ENCODE assay signal across 9 cellular contexts in genomic region chr17:73228748-73229236, GRCh38. TPM values are rescaled to one million over a fixed set of nuclear protein-coding genes. Genes with fewer than 3 reads are reported as not detected.
DNase-seq lines count a peak whose midpoint lies in the region; FAIRE-seq and TF ChIP-seq lines count a peak whose summit lies in the region.
"Had no signal": no experiment of that assay in that cellular context is flagged by ENCODE, and none has a peak within 500 bp of the region (broad histone marks: within the 10 kb centered on the region; RNA-seq: fewer than 3 reads in every experiment).

No MANE protein-coding gene starts in this region.

- POLR2A ChIA-PET in endothelial cell of umbilical vein (lab: Charles Lee): interaction anchor here (0.6 kb wide), 1 partner anchor 22 kb away, joined by 4 read pairs; no protein-coding TSS in a partner anchor

- intact Hi-C loops in endothelial cell of umbilical vein (cut with micrococcal nuclease): no loop called here

- peak; percentile 28 for FAIRE-seq in endothelial cell of umbilical vein (lab: Jason Lieb, UNC)
- FAIRE-seq: islet of Langerhans had no signal

- dilution Hi-C loops in endothelial cell of umbilical vein (cut with MboI; ENCODE audit: extremely low pct_ligation_motif_present, low sequenced_read_pairs): no loop called here

- H3K36me3 Mint-ChIP-seq in T-helper 2 cell treated with Interferon-gamma antibody and Interleukin-4, amounts not matched to agents 5 μg/mL and 100 μg/mL, for 36 hours (ENCODE audit: low read depth): peaks cover 35% of the 10 kb centered on the region

- no TSS peak for BruUV-seq in endothelial cell of umbilical vein (replicated peaks; lab: Mats Ljungman, UMichigan)

- H3K4me2 ChIP-seq in endothelial cell of umbilical vein (ENCODE audit: insufficient read depth, low read length): peak overlapping the region; percentile 13

- H3K4me1 ChIP-seq in endothelial cell of umbilical vein (ENCODE audit: control insufficient read depth, extremely low read depth, insufficient read depth, low read length) (peaks cover 49% of the 10 kb centered on the region), muscle layer of duodenum (ENCODE audit: control insufficient read depth in 1 of 2, insufficient read depth in 2 of 2, low read length in 2 of 2) (peaks cover 11 to 47% of the 10 kb centered on the region in 2 donors)

- no peak overlapping the region for H3K4me3 ChIP-seq in AG10803 (ENCODE audit: low read length)
- no peak overlapping the region for H3K4me3 ChIP-seq in endothelial cell of umbilical vein (replicated peaks in 1 of 3; ENCODE audit: insufficient read depth in 1 of 3, low read depth in 1 of 3, low read length in 3 of 3)
- no peak overlapping the region for H3K4me3 ChIP-seq in muscle layer of duodenum (ENCODE audit: low read depth in 1 of 2, low read length in 2 of 2)

- no peaks in the 10 kb centered on the region for H3K9me1 ChIP-seq in endothelial cell of umbilical vein (replicated peaks; ENCODE audit: control insufficient read depth, extremely low read depth, insufficient read depth, low read length)

- H3K27me3 ChIP-seq in endothelial cell of umbilical vein (ENCODE audit: control insufficient read depth in 2 of 2, insufficient read depth in 2 of 2, low read length in 2 of 2): no peaks in the 10 kb centered on the region
- H3K27me3 ChIP-seq in muscle layer of duodenum (ENCODE audit: low read depth, low read length): no peaks in the 10 kb centered on the region

- TF ChIP-seq POLR2A in endothelial cell of umbilical vein (IDR thresholded peaks at IDR 0.05; ENCODE audit: low read depth, low read length): no peak

- H3K79me2 ChIP-seq in endothelial cell of umbilical vein (ENCODE audit: control insufficient read depth, insufficient read depth, low read length): peaks cover 77% of the 10 kb centered on the region

- TF ChIP-seq CTCF in AG10803 (conservative IDR thresholded peaks at IDR 0.05; ENCODE audit: low read length) (no peak), GM13977 (IDR thresholded peaks at IDR 0.05; ENCODE audit: extremely low read depth, insufficient read depth, missing control alignments) (no peak), endothelial cell of umbilical vein (IDR thresholded peaks at IDR 0.05; ENCODE audit: extremely low read depth in 1 of 2, insufficient read depth in 1 of 2, low read depth in 1 of 2, low read length in 2 of 2) (no peak)

- DNase-seq in AG10803 (ENCODE audit: low read depth): peak; percentile 85
- peak; percentile 59 for DNase-seq in GM13977 (ENCODE audit: low spot score)
- peak in 74 of 76 experiments; percentile 12 to 90 (median 72) for DNase-seq in HUDEP-2 (lab: John Stamatoyannopoulos, UW; ENCODE audit: unreplicated experiment in 76 of 76)
- peak; percentile 15 for DNase-seq in T-helper 2 cell treated with Interferon-gamma antibody and Interleukin-4, amounts not matched to agents 5 μg/mL and 100 μg/mL, for 36 hours (ENCODE audit: low spot score)
- DNase-seq in endothelial cell of umbilical vein (ENCODE audit: low read depth, low spot score): peak; percentile 54
- no peak for DNase-seq in HuH-7.5 (ENCODE audit: low spot score)
- no peak for DNase-seq in NCI-H2227 (lab: John Stamatoyannopoulos, UW; ENCODE audit: unreplicated experiment)

- H3K4me3 Mint-ChIP-seq in T-helper 2 cell treated with Interferon-gamma antibody and Interleukin-4, amounts not matched to agents 5 μg/mL and 100 μg/mL, for 36 hours: peak overlapping the region; percentile 31

- no peaks in the 10 kb centered on the region for H3K9me3 Mint-ChIP-seq in T-helper 2 cell treated with Interferon-gamma antibody and Interleukin-4, amounts not matched to agents 5 μg/mL and 100 μg/mL, for 36 hours

- H3K27me3 Mint-ChIP-seq in T-helper 2 cell treated with Interferon-gamma antibody and Interleukin-4, amounts not matched to agents 5 μg/mL and 100 μg/mL, for 36 hours (ENCODE audit: low read depth): no peaks in the 10 kb centered on the region

- no peaks in the 10 kb centered on the region for H4K20me1 ChIP-seq in endothelial cell of umbilical vein (replicated peaks; ENCODE audit: control insufficient read depth, extremely low read depth, insufficient read depth, low read length)

- no peaks in the 10 kb centered on the region for H3K36me3 ChIP-seq in endothelial cell of umbilical vein (ENCODE audit: control insufficient read depth in 2 of 2, extremely low read depth in 1 of 2, insufficient read depth in 2 of 2, low read length in 2 of 2)
- no peaks in the 10 kb centered on the region for H3K36me3 ChIP-seq in muscle layer of duodenum (ENCODE audit: control insufficient read depth in 1 of 2, insufficient read depth in 2 of 2, low read length in 2 of 2)

- H3K9me3 ChIP-seq in endothelial cell of umbilical vein (replicated peaks; ENCODE audit: control insufficient read depth, insufficient read depth, low read length) (no peaks in the 10 kb centered on the region), muscle layer of duodenum (ENCODE audit: control insufficient read depth in 1 of 2, low read length in 2 of 2) (no peaks in the 10 kb centered on the region)

- peak overlapping the region; percentile 15 for H3K27ac ChIP-seq in endothelial cell of umbilical vein (ENCODE audit: insufficient read depth, low read depth, low read length)
- H3K27ac ChIP-seq in muscle layer of duodenum (ENCODE audit: low read length): peak overlapping the region; percentile 14

- H2AFZ ChIP-seq in endothelial cell of umbilical vein (ENCODE audit: low read depth, low read length): no peak overlapping the region

- H3K27ac Mint-ChIP-seq in T-helper 2 cell treated with Interferon-gamma antibody and Interleukin-4, amounts not matched to agents 5 μg/mL and 100 μg/mL, for 36 hours: peak overlapping the region; percentile 29

- in situ Hi-C loops in GM13977 (cut with MboI; ENCODE audit: low pct_unique_long_range_greater_than_20kb, low sequenced_read_pairs, unreplicated experiment): no loop called here

- no peak overlapping the region for H3K9ac ChIP-seq in endothelial cell of umbilical vein (replicated peaks; ENCODE audit: extremely low read depth, insufficient read depth, low read length)

- CTCF ChIA-PET in endothelial cell of umbilical vein (lab: Charles Lee): interaction anchor here (0.6 to 2.9 kb wide), 11 partner anchors 11 to 503 kb away, joined by 3 to 22 read pairs (median 5); partner anchors contain the start of gene COG1

- peaks cover 69% of the 10 kb centered on the region for H3K4me1 Mint-ChIP-seq in T-helper 2 cell treated with Interferon-gamma antibody and Interleukin-4, amounts not matched to agents 5 μg/mL and 100 μg/mL, for 36 hours (ENCODE audit: low read depth)

TF ChIP-seq in endothelial cell of umbilical vein, 7 proteins besides CTCF, POLR2A, EP300 and RAD21:
- TF ChIP-seq FOS (IDR thresholded peaks at IDR 0.05; ENCODE audit: borderline replicate concordance, insufficient read depth, low read length) (peak; percentile 60), GATA2 (IDR thresholded peaks at IDR 0.05; ENCODE audit: insufficient read depth, insufficient read length, low read depth, low read length) (no peak)

RNA-seq across cellular contexts. Expression of gene CPSF4L, which starts 32.9 kb away (rescaled TPM):
- total RNA-seq in endothelial cell of umbilical vein: not detected in 2 replicates
- not detected in 2 replicates for polyA plus RNA-seq in endothelial cell of umbilical vein
- polyA plus RNA-seq in endothelial cell of umbilical vein (2011; cell fraction: cytosol; rRNA removed): not detected in 2 replicates
- polyA plus RNA-seq in endothelial cell of umbilical vein (2011; cell fraction: nucleus; rRNA removed): not detected in 2 replicates
- polyA plus RNA-seq in endothelial cell of umbilical vein (2012): not detected in 2 replicates
- not detected in 2 replicates for polyA minus RNA-seq in endothelial cell of umbilical vein
- not detected for polyA minus RNA-seq in endothelial cell of umbilical vein (2011; cell fraction: cytosol; rRNA and poly(A)+ RNA removed)
- polyA minus RNA-seq in endothelial cell of umbilical vein (2011; cell fraction: nucleus; rRNA and poly(A)+ RNA removed): not detected in 2 replicates

RNA-seq across cellular contexts. Expression of gene COG1, which starts 35.9 kb away (rescaled TPM):
- total RNA-seq in endothelial cell of umbilical vein: 38.6 and 39.0 TPM in 2 replicates
- polyA plus RNA-seq in endothelial cell of umbilical vein: 26.2 and 30.0 TPM in 2 replicates
- 18.5 and 22.0 TPM in 2 replicates for polyA plus RNA-seq in endothelial cell of umbilical vein (2011; cell fraction: cytosol; rRNA removed)
- polyA plus RNA-seq in endothelial cell of umbilical vein (2011; cell fraction: nucleus; rRNA removed): 91.9 and 109 TPM in 2 replicates
- polyA plus RNA-seq in endothelial cell of umbilical vein (2012): 36.8 and 38.3 TPM in 2 replicates
- polyA minus RNA-seq in endothelial cell of umbilical vein: 37.6 and 39.0 TPM in 2 replicates
- 12.0 TPM for polyA minus RNA-seq in endothelial cell of umbilical vein (2011; cell fraction: cytosol; rRNA and poly(A)+ RNA removed)
- polyA minus RNA-seq in endothelial cell of umbilical vein (2011; cell fraction: nucleus; rRNA and poly(A)+ RNA removed): 42.8 and 47.5 TPM in 2 replicates

Comparison
In these comparisons a context has a peak if more than half of its experiments do, and no peak if none do; other contexts are left out.
1. DNase-seq: peak in AG10803 (single experiment), GM13977 (single experiment), HUDEP-2 (74 of 76), T-helper 2 cell treated with Interferon-gamma antibody and Interleukin-4, amounts not matched to agents 5 μg/mL and 100 μg/mL, for 36 hours (single experiment) and endothelial cell of umbilical vein (single experiment); none in HuH-7.5 (single experiment) and NCI-H2227 (single experiment).